In genomic region chr7:112421666-112422486, GRCh38 we compare ENCODE assay signal across 9 cellular contexts. TPM values are rescaled to one million over a fixed set of nuclear protein-coding genes. Genes with fewer than 3 reads are reported as not detected.
DNase-seq lines count a peak whose midpoint lies in the region; ATAC-seq, FAIRE-seq and TF ChIP-seq lines count a peak whose summit lies in the region.
"Had no signal": no experiment of that assay in that cellular context is flagged by ENCODE, and none has a peak within 500 bp of the region (broad histone marks: within the 10 kb centered on the region; RNA-seq: fewer than 3 reads in every experiment).

No MANE protein-coding gene starts in this region.

- H3K4me1 Mint-ChIP-seq in endothelial cell (ENCODE audit: unreplicated experiment): peaks cover 41% of the 10 kb centered on the region
- H3K4me1 Mint-ChIP-seq in stimulated activated naive CD8-positive, alpha-beta T cell treated with anti-CD3 and anti-CD28 coated beads, Interleukin-15, Interleukin-2, amounts not matched to agents 100 ng/mL and 50 ng/mL, for 24 hours (ENCODE audit: low read depth): peaks cover 24% of the 10 kb centered on the region

- H3K36me3 Mint-ChIP-seq in endothelial cell (ENCODE audit: low read depth, unreplicated experiment): no peaks in the 10 kb centered on the region
- H3K36me3 Mint-ChIP-seq in stimulated activated naive CD8-positive, alpha-beta T cell treated with anti-CD3 and anti-CD28 coated beads, Interleukin-15, Interleukin-2, amounts not matched to agents 100 ng/mL and 50 ng/mL, for 24 hours (ENCODE audit: low read depth): no peaks in the 10 kb centered on the region

- peaks cover 3% of the 10 kb centered on the region for H3K27me3 Mint-ChIP-seq in endothelial cell (ENCODE audit: unreplicated experiment)
- H3K27me3 Mint-ChIP-seq in stimulated activated naive CD8-positive, alpha-beta T cell treated with anti-CD3 and anti-CD28 coated beads, Interleukin-15, Interleukin-2, amounts not matched to agents 100 ng/mL and 50 ng/mL, for 24 hours: no peaks in the 10 kb centered on the region

- TF ChIP-seq CTCF in endothelial cell (IDR thresholded peaks at IDR 0.05; ENCODE audit: unreplicated experiment): no peak

- peak overlapping the region; percentile 74 for H3K27ac Mint-ChIP-seq in endothelial cell (ENCODE audit: unreplicated experiment)
- peak overlapping the region; percentile 79 for H3K27ac Mint-ChIP-seq in stimulated activated naive CD8-positive, alpha-beta T cell treated with anti-CD3 and anti-CD28 coated beads, Interleukin-15, Interleukin-2, amounts not matched to agents 100 ng/mL and 50 ng/mL, for 24 hours
- H3K27ac Mint-ChIP-seq: memory B cell had no signal

- H3K4me3 Mint-ChIP-seq in endothelial cell (ENCODE audit: unreplicated experiment): no peak overlapping the region
- peak overlapping the region; percentile 18 for H3K4me3 Mint-ChIP-seq in stimulated activated naive CD8-positive, alpha-beta T cell treated with anti-CD3 and anti-CD28 coated beads, Interleukin-15, Interleukin-2, amounts not matched to agents 100 ng/mL and 50 ng/mL, for 24 hours
- H3K4me3 Mint-ChIP-seq: memory B cell had no signal

- H3K9me3 Mint-ChIP-seq in endothelial cell (ENCODE audit: unreplicated experiment): peaks cover 4% of the 10 kb centered on the region
- H3K9me3 Mint-ChIP-seq in stimulated activated naive CD8-positive, alpha-beta T cell treated with anti-CD3 and anti-CD28 coated beads, Interleukin-15, Interleukin-2, amounts not matched to agents 100 ng/mL and 50 ng/mL, for 24 hours: peaks cover 7% of the 10 kb centered on the region

- peak; percentile 49 for DNase-seq in activated CD8-positive, alpha-beta memory T cell treated with anti-CD3 and anti-CD28 coated beads, Interleukin-2, amount 50 U/mL, for 48 hours
- no peak for DNase-seq in activated CD8-positive, alpha-beta memory T cell treated with anti-CD3 and anti-CD28 coated beads for 24 hours
- DNase-seq in NCI-H69 (lab: John Stamatoyannopoulos, UW) (peak; percentile 41), endothelial cell (ENCODE audit: low spot score) (no peak), GOT3 (lab: John Stamatoyannopoulos, UW) (no peak), frontal cortex (ENCODE audit: low spot score in 2 of 2) (no peak)

- no peak for ATAC-seq in HG03108 (IDR thresholded peaks at IDR 0.05; ENCODE audit: unreplicated experiment)

- no peak for FAIRE-seq in frontal cortex (lab: Jason Lieb, UNC)

RNA-seq across cellular contexts. Expression of gene IFRD1, which starts 28.4 kb away (rescaled TPM):
- total RNA-seq in endothelial cell (ENCODE audit: unreplicated experiment) (55.4 TPM), frontal cortex (85.6 TPM)

RNA-seq across cellular contexts. Expression of gene LSMEM1, which starts 58.9 kb away (rescaled TPM):
- total RNA-seq in endothelial cell (ENCODE audit: unreplicated experiment) (2.8 TPM), frontal cortex (2.4 TPM)

Comparison
In these comparisons a context has a peak if more than half of its experiments do, and no peak if none do; other contexts are left out.
1. DNase-seq: peak in activated CD8-positive, alpha-beta memory T cell treated with anti-CD3 and anti-CD28 coated beads, Interleukin-2, amount 50 U/mL, for 48 hours (single experiment) and NCI-H69 (single experiment); none in activated CD8-positive, alpha-beta memory T cell treated with anti-CD3 and anti-CD28 coated beads for 24 hours (single experiment), endothelial cell (single experiment), GOT3 (single experiment) and frontal cortex (0 of 2).